Comparison of ENCODE assay signal across 13 cellular contexts in the genomic region with DNA sequence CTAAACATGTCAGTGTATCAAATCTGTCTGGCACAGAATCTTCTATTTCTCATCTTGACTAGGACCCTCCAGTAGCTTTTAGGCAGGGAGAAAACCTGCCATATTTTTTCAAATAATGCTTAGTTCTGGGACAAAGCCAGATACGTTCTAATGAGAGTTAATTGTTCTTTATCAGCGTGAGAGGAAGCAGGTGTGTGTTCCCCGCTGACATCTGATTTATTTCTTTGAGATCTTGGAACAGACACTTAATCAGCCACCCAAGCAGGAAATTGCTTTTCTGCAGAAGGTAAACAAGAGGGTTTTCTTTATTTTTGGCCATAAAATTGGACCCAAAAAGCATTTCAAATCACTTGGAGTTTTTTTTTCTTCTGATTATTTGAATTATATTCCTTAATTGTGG. TPM values are rescaled to one million over a fixed set of nuclear protein-coding genes. Genes with fewer than 3 reads are reported as not detected.
DNase-seq lines count a peak whose midpoint lies in the region; ATAC-seq and TF ChIP-seq lines count a peak whose summit lies in the region.
"Had no signal": no experiment of that assay in that cellular context is flagged by ENCODE, and none has a peak within 500 bp of the region (broad histone marks: within the 10 kb centered on the region; RNA-seq: fewer than 3 reads in every experiment).

No MANE protein-coding gene starts in this region.

- H3K27me3 Mint-ChIP-seq in endothelial cell (ENCODE audit: unreplicated experiment), result peaks cover 1% of the 10 kb centered on the region

- CTCF ChIA-PET in GM10248 (lab: Yijun Ruan, JAX), result no interaction called here

- peaks cover 17% of the 10 kb centered on the region for H3K36me3 Mint-ChIP-seq in endothelial cell (ENCODE audit: low read depth, unreplicated experiment)

- DNase-seq in Jurkat, Clone E6-1 (ENCODE audit: low read depth, low spot score), result peak; percentile 89
- DNase-seq in NCI-H1436 treated with DMSO at 0.1 percent for 48 hours (lab: John Stamatoyannopoulos, UW) (peak; percentile 96), NCI-H69 (lab: John Stamatoyannopoulos, UW) (peak; percentile 93), endothelial cell (ENCODE audit: low spot score) (no peak), GM10248 (ENCODE audit: extremely low spot score) (no peak), testis (no peak), 8988T (no peak)
- DNase-seq: activated naive CD8-positive, alpha-beta T cell treated with anti-CD3 and anti-CD28 coated beads for 36 hours; effector memory CD8-positive, alpha-beta T cell; GF-D8; MV-4-11 had no signal

- no peak overlapping the region for H3K4me3 Mint-ChIP-seq in endothelial cell (ENCODE audit: unreplicated experiment)
- H3K4me3 Mint-ChIP-seq: activated naive CD8-positive, alpha-beta T cell treated with anti-CD3 and anti-CD28 coated beads for 36 hours; effector memory CD8-positive, alpha-beta T cell; stimulated activated memory B cell treated with anti-CD40 and anti-IgM and Interleukin-4, amounts not matched to agents 10 μg/mL and 1 μg/mL and 100 μg/mL, for 72 hours had no signal

- TF ChIP-seq CTCF in endothelial cell (IDR thresholded peaks at IDR 0.05; ENCODE audit: unreplicated experiment) (no peak), GM10248 (IDR thresholded peaks at IDR 0.05; ENCODE audit: control extremely low read depth, extremely low read depth, low read depth, missing control alignments) (no peak), testis (IDR thresholded peaks at IDR 0.05) (no peak)

- H3K9me3 ChIP-seq in testis, result no peaks in the 10 kb centered on the region

- POLR2A ChIA-PET in GM10248 (lab: Yijun Ruan, JAX), result no interaction called here

- H3K27ac ChIP-seq in testis, result no peak overlapping the region

- intact Hi-C loops in testis (cut with DNase I; ENCODE audit: low total_unique reads), result no loop called here

- peaks cover 30% of the 10 kb centered on the region for H3K4me1 Mint-ChIP-seq in endothelial cell (ENCODE audit: unreplicated experiment)

- no peak overlapping the region for H3K4me3 ChIP-seq in Jurkat, Clone E6-1 (ENCODE audit: low read length)
- H3K4me3 ChIP-seq in testis, result no peak overlapping the region

- H3K9me3 Mint-ChIP-seq in endothelial cell (ENCODE audit: unreplicated experiment), result peaks cover 7% of the 10 kb centered on the region
- H3K9me3 Mint-ChIP-seq: effector memory CD8-positive, alpha-beta T cell had no signal

- 66 to 76% methylated on average over 3 of the region's 3 CpGs for WGBS in testis, 2 donors

- H3K4me1 ChIP-seq in testis, result no peaks in the 10 kb centered on the region

- no peaks in the 10 kb centered on the region for H3K27me3 ChIP-seq in testis

- no peaks in the 10 kb centered on the region for H3K36me3 ChIP-seq in testis (ENCODE audit: low read depth, missing control alignments)

- peak overlapping the region; percentile 50 for H3K27ac Mint-ChIP-seq in endothelial cell (ENCODE audit: unreplicated experiment)
- H3K27ac Mint-ChIP-seq: activated naive CD8-positive, alpha-beta T cell treated with anti-CD3 and anti-CD28 coated beads for 36 hours; effector memory CD8-positive, alpha-beta T cell; stimulated activated memory B cell treated with anti-CD40 and anti-IgM and Interleukin-4, amounts not matched to agents 10 μg/mL and 1 μg/mL and 100 μg/mL, for 72 hours had no signal

- no peak for TF ChIP-seq POLR2A in testis (IDR thresholded peaks at IDR 0.05)

- ATAC-seq in GM18502 (IDR thresholded peaks at IDR 0.05; ENCODE audit: poor library complexity, unreplicated experiment), result no peak
- ATAC-seq: effector memory CD8-positive, alpha-beta T cell; stimulated activated memory B cell treated with anti-CD40 and anti-IgM and Interleukin-4, amounts not matched to agents 10 μg/mL and 1 μg/mL and 100 μg/mL, for 72 hours had no signal

RNA-seq across cellular contexts. Expression of a gene that starts 54.8 kb away (rescaled TPM):
- 19.4 TPM for polyA plus RNA-seq in Jurkat, Clone E6-1 (2012; ENCODE audit: insufficient read depth, insufficient read length)
- total RNA-seq in endothelial cell (ENCODE audit: unreplicated experiment) (26.4 TPM), testis (10 to 100 TPM; 78.2 to 92.0 TPM)
- 46.8 TPM for polyA plus RNA-seq in testis (ENCODE audit: insufficient read depth, low read depth, low replicate concordance)

Comparison
In these comparisons a context has a peak if more than half of its experiments do, and no peak if none do; other contexts are left out.
1. DNase-seq: peak in Jurkat, Clone E6-1 (single experiment), NCI-H1436 treated with DMSO at 0.1 percent for 48 hours (single experiment) and NCI-H69 (single experiment); none in endothelial cell (single experiment), GM10248 (single experiment), testis (single experiment) and 8988T (single experiment).